ENCODE assay signal across 8 cellular contexts in the genomic region with DNA sequence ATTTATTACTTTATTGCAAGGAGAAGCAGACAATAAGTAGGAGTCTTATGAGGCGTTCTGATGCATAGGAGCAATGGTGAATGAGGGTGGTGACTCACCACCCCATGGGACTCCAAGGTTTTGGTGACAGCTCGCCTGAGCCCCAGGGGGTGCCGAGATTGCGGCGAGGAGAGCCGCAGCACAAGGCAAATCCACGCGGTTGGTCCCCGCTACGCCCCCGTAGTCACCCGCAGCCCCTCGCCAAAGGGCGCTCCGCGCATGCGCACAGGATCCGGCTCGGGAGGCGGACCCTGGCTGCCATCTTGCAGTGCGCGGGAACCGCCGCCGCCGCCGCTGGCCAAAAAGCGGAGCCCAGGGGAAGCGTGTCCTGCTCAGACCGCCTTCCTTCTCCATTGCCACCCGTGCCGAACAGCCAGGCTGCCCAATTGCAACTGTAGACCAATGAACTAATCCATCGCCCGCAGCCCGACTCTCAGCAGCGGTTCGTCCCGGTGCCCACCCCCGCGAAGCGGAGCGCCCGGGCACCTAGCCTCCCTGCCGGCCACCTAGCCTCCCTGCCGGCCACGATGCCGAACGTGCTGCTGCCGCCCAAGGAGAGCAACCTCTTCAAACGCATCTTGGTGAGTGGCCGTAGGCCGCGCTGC. TPM values are rescaled to one million over a fixed set of nuclear protein-coding genes. Genes with fewer than 3 reads are reported as not detected.
DNase-seq lines count a peak whose midpoint lies in the region; ATAC-seq and TF ChIP-seq lines count a peak whose summit lies in the region.

Gene NAA16, plus strand, starts transcription at position 305 of the 644 bp plus-strand sequence. Its CDS starts 262 bp downstream, at position 567.

- TF ChIP-seq CTCF in BJ (IDR thresholded peaks at IDR 0.05; ENCODE audit: insufficient read depth, low read depth, low read length) (no peak), colonic mucosa (IDR thresholded peaks at IDR 0.05) (no peak)

- CTCF ChIA-PET in BJ (lab: Yijun Ruan, JAX), result no interaction called here

- no peaks in the 10 kb centered on the region for H3K9me3 ChIP-seq in colonic mucosa

- intact Hi-C loops in colonic mucosa (cut with DNase I), result no loop called here

- no peaks in the 10 kb centered on the region for H3K27me3 ChIP-seq in BJ (ENCODE audit: control insufficient read depth, insufficient read depth, low read length)
- no peaks in the 10 kb centered on the region for H3K27me3 ChIP-seq in colonic mucosa
- H3K27me3 ChIP-seq in layer of hippocampus (ENCODE audit: control insufficient read depth, insufficient read depth, low read length), result no peaks in the 10 kb centered on the region

- DNase-seq in BJ (ENCODE audit: low read depth), result peak; percentile 61
- DNase-seq in GM19238 (ENCODE audit: insufficient read length, low spot score), result peak; percentile 87
- DNase-seq in NCI-H524 treated with DMSO at 0.1 percent for 48 hours (lab: John Stamatoyannopoulos, UW), result peak; percentile 56
- peak; percentile 96 for DNase-seq in activated CD4-positive, alpha-beta T cell treated with anti-CD3 and anti-CD28 coated beads for 4 hours
- peak; percentile 88 for DNase-seq in colonic mucosa
- DNase-seq in stimulated activated CD4-positive, alpha-beta T cell treated with anti-CD3 and anti-CD28 coated beads, Interleukin-1b, Interleukin-23, amount 100 ng/mL, for 24 hours (ENCODE audit: low read depth in 4 of 4, low spot score in 1 of 4), result peak; percentile 88 to 95 (median 94)

- peak within 1 kb of the TSS; percentile 91 to 95 for H3K9ac ChIP-seq in colonic mucosa (ENCODE audit: low read depth in 2 of 2, low read length in 2 of 2)

- peak; percentile 82 for ATAC-seq in HG03439 (IDR thresholded peaks at IDR 0.05; ENCODE audit: unreplicated experiment)

- POLR2A ChIA-PET in BJ (lab: Charles Lee), result no interaction called here

- peak within 1 kb of the TSS; percentile 92 for H3K4me3 ChIP-seq in BJ (ENCODE audit: low read depth, low read length)
- H3K4me3 ChIP-seq in colonic mucosa, result peak within 1 kb of the TSS; percentile 85

- no peaks in the 10 kb centered on the region for H3K36me3 ChIP-seq in BJ (ENCODE audit: control insufficient read depth, insufficient read depth, low read length)
- no peaks in the 10 kb centered on the region for H3K36me3 ChIP-seq in colonic mucosa

- H3K27ac ChIP-seq in colonic mucosa (peak within 1 kb of the TSS; percentile 93), layer of hippocampus (ENCODE audit: low read depth, low read length) (peak within 1 kb of the TSS; percentile 95)

- H3K4me1 ChIP-seq in colonic mucosa, result no peaks in the 10 kb centered on the region

RNA-seq across cellular contexts. Expression of gene NAA16, which starts in this region (rescaled TPM):
- polyA plus RNA-seq in BJ (2011; rRNA removed), result 4.8 and 9.1 TPM in 2 replicates
- 4.0 and 5.2 TPM in 2 replicates for polyA minus RNA-seq in BJ (2011; rRNA and poly(A)+ RNA removed)
- 10 to 100 TPM; 12.6 to 13.5 TPM for total RNA-seq in colonic mucosa

Comparison
In these comparisons a context has a peak if more than half of its experiments do, and no peak if none do; other contexts are left out.
1. Peak in every context shown above with its lines: DNase-seq, ATAC-seq, H3K4me3 ChIP-seq and H3K27ac ChIP-seq.